ENCODE assay signal across 8 cellular contexts in genomic region chr2:127885780-127886592, GRCh38. TPM values are rescaled to one million over a fixed set of nuclear protein-coding genes. Genes with fewer than 3 reads are reported as not detected.
DNase-seq lines count a peak whose midpoint lies in the region; ATAC-seq, FAIRE-seq and TF ChIP-seq lines count a peak whose summit lies in the region.
"Not testable (repeated sequence)": the region's sequence is repeated elsewhere in the genome, so short reads cannot be mapped to it uniquely, and the experiment has no call there.

TSS of gene AMMECR1L (minus strand) at chr2:127885956. CDS start at chr2:127874234, 11,722 bp downstream.

- not testable (repeated sequence) for TF ChIP-seq CTCF in A549 (IDR thresholded peaks at IDR 0.05)

- H3K4me1 ChIP-seq in A549 (peaks cover 24% of the 10 kb centered on the region), skeletal muscle tissue (ENCODE audit: control insufficient read depth in 3 of 3, insufficient read depth in 3 of 3, low read length in 3 of 3) (peaks cover 21 to 27% (median 24%) of the 10 kb centered on the region in 3 donors)

- TF ChIP-seq EP300 in A549 (IDR thresholded peaks at IDR 0.05) = not testable (repeated sequence)

- WGBS in A549 (ENCODE audit: missing lambda C conversion rate) = under 1% methylated on average over 16 of the region's 85 CpGs

- TF ChIP-seq POLR2A in A549 (IDR thresholded peaks at IDR 0.05; ENCODE audit: low read length) = peak; percentile 32; the same call in 1 of the 2 replicates

- H3K9me3 ChIP-seq in A549; skeletal muscle tissue (ENCODE audit: control insufficient read depth in 3 of 3, low read length in 3 of 3): not testable (repeated sequence)

- CTCF ChIA-PET in A549 (lab: Yijun Ruan, JAX) = not testable (repeated sequence)

- H3K4me3 ChIP-seq in A549 (peak within 1 kb of the TSS; percentile 72), skeletal muscle tissue (ENCODE audit: low read length in 3 of 3) (peak within 1 kb of the TSS; percentile 69 to 74 (median 73))

- H3K27ac Mint-ChIP-seq in central memory CD8-positive, alpha-beta T cell (ENCODE audit: low read depth) = peak within 1 kb of the TSS; percentile 94
- peak within 1 kb of the TSS; percentile 79 to 92 (median 89) for H3K27ac Mint-ChIP-seq in immature natural killer cell

- H3K27ac ChIP-seq in A549 = peak within 1 kb of the TSS; percentile 81 to 95
- peak within 1 kb of the TSS; percentile 80 for H3K27ac ChIP-seq in skeletal muscle tissue (ENCODE audit: low read depth, low read length)

- DNase-seq in A549 (ENCODE audit: low read depth in 1 of 2, low spot score in 1 of 2) (peak in 1 of 2 experiments; percentile 74), NCI-H446 treated with DMSO at 0.1 percent for 48 hours (lab: John Stamatoyannopoulos, UW) (peak; percentile 40), immature natural killer cell (peak; percentile 77 to 82 (median 80))
- peak; percentile 46 to 52 for DNase-seq in activated CD4-positive, alpha-beta T cell treated with anti-CD3 and anti-CD28 coated beads for 24 hours (ENCODE audit: low read depth in 2 of 2)
- DNase-seq in central memory CD8-positive, alpha-beta T cell (ENCODE audit: low spot score in 2 of 2) = peak; percentile 60 to 64

- H3K27me3 Mint-ChIP-seq in central memory CD8-positive, alpha-beta T cell; immature natural killer cell (ENCODE audit: low read depth in 3 of 3): not testable (repeated sequence)

- peak within 1 kb of the TSS; percentile 89 for H3K4me3 Mint-ChIP-seq in central memory CD8-positive, alpha-beta T cell
- peak within 1 kb of the TSS; percentile 85 to 92 (median 88) for H3K4me3 Mint-ChIP-seq in immature natural killer cell

- ATAC-seq in A549 (peak; percentile 93 to 96), GM18870 (IDR thresholded peaks at IDR 0.05; ENCODE audit: unreplicated experiment) (peak; percentile 97), HG03095 (IDR thresholded peaks at IDR 0.05; ENCODE audit: unreplicated experiment) (peak; percentile 87)
- peak; percentile 94 for ATAC-seq in central memory CD8-positive, alpha-beta T cell (replicated peaks; ENCODE audit: extremely low read depth, poor library complexity, severe bottlenecking)

- not testable (repeated sequence) for TF ChIP-seq RAD21 in A549 (conservative IDR thresholded peaks at IDR 0.05 in 1 of 2, IDR thresholded peaks at IDR 0.05 in 1 of 2)

- not testable (repeated sequence) for FAIRE-seq in A549 (lab: Jason Lieb, UNC)

- peak within 1 kb of the TSS; percentile 99 for H3K4me2 ChIP-seq in A549

- POLR2A ChIA-PET in A549 (lab: Yijun Ruan, JAX) = interaction anchor here (0.7 kb wide), 1 partner anchor 46 kb away, joined by 3 read pairs; no protein-coding TSS in a partner anchor

- peak within 1 kb of the TSS; percentile 72 to 76 (median 74) for H3K9ac ChIP-seq in skeletal muscle tissue (ENCODE audit: low read depth in 1 of 3, low read length in 3 of 3)

- peaks cover 3 to 14% (median 12%) of the 10 kb centered on the region in 3 donors for H3K36me3 ChIP-seq in skeletal muscle tissue (ENCODE audit: control insufficient read depth in 3 of 3, insufficient read depth in 3 of 3, low read length in 3 of 3)

- H3K27me3 ChIP-seq in skeletal muscle tissue (ENCODE audit: control insufficient read depth in 3 of 3, insufficient read depth in 3 of 3, low read length in 3 of 3) = not testable (repeated sequence)

- H3K36me3 Mint-ChIP-seq in central memory CD8-positive, alpha-beta T cell (ENCODE audit: insufficient read depth) = peaks cover 19% of the 10 kb centered on the region
- not testable (repeated sequence) for H3K36me3 Mint-ChIP-seq in immature natural killer cell

- H3K4me1 Mint-ChIP-seq in central memory CD8-positive, alpha-beta T cell = peaks cover 35% of the 10 kb centered on the region
- H3K4me1 Mint-ChIP-seq in immature natural killer cell = peaks cover 24 to 45% of the 10 kb centered on the region in 2 donors

- not testable (repeated sequence) for H3K9me3 Mint-ChIP-seq in central memory CD8-positive, alpha-beta T cell; immature natural killer cell

TF ChIP-seq in A549, 52 proteins besides CTCF, POLR2A, EP300 and RAD21:
- TF ChIP-seq USF2 (IDR thresholded peaks at IDR 0.05) (peak; percentile 77), MAX (IDR thresholded peaks at IDR 0.05) (0 out of 2 replicates have a peak, but pooled peaks have one; percentile 23), JUN (IDR thresholded peaks at IDR 0.05) (peak in 1 of 2 experiments; percentile 39; a peak in 1 of 5 replicates), BCL3 (IDR thresholded peaks at IDR 0.05) (0 out of 3 replicates have a peak, but pooled peaks have one; percentile 21), PHF8 (IDR thresholded peaks at IDR 0.05; ENCODE audit: borderline replicate concordance, low read depth) (peak; percentile 55; the same call in 1 of the 2 replicates)

RNA-seq across cellular contexts. Expression of gene AMMECR1L, which starts in this region (rescaled TPM):
- polyA plus RNA-seq in A549 (2011; rRNA removed) (23.0 and 23.6 TPM in 2 replicates), A549 (2017; fragmentation: RNase III; extraction: RNeasy Plus Mini Kit Qiagen cat#74134 plus additional on column Dnase treatment) (15.5 to 15.9 TPM (median 15.6 TPM) in 3 replicates), immature natural killer cell (1 to 10 TPM; 2.7 to 7.8 (median 4.2) TPM)
- 10.5 and 11.2 TPM in 2 replicates for polyA plus RNA-seq in A549 (2012; cell fraction: cytosol; rRNA removed)
- polyA plus RNA-seq in A549 (2012; cell fraction: nucleus; rRNA removed) = 11.7 and 20.3 TPM in 2 replicates
- 23.3 and 25.2 TPM in 2 replicates for polyA minus RNA-seq in A549 (2011; rRNA and poly(A)+ RNA removed)
- 9.9 TPM for total RNA-seq in skeletal muscle tissue
